In genomic region chr2:163640542-163641195, GRCh38 we compare ENCODE assay signal across 29 cellular contexts.
"Had no signal": no experiment of that assay in that cellular context is flagged by ENCODE, and none has a peak within 500 bp of the region (broad histone marks: within the 10 kb centered on the region; RNA-seq: fewer than 3 reads in every experiment).

No MANE protein-coding gene starts in this region.

- H3K9ac ChIP-seq: parathyroid adenoma had no signal

- H3K4me3 ChIP-seq: colonic mucosa, dorsolateral prefrontal cortex, esophagus muscularis mucosa, gastrocnemius medialis, left lung, sigmoid colon, smooth muscle cell, stomach, suprapubic skin, tibial nerve had no signal

- FAIRE-seq: astrocyte, keratinocyte, urothelium cell line had no signal

- ATAC-seq: activated T-cell treated with anti-CD3 and anti-CD28 coated beads, Interleukin-2, amount 50 U/mL, for 4 hours; effector memory CD8-positive, alpha-beta T cell; gastrocnemius medialis; left lung; natural killer cell treated with Interleukin-12 subunit alpha and Interleukin-12 subunit beta and Interleukin-15 and Interleukin-18, amount 100 ng/mL, for 72 hours; stimulated activated memory B cell treated with anti-CD40 and anti-IgM and Interleukin-4, amounts not matched to agents 10 μg/mL and 1 μg/mL and 100 μg/mL, for 72 hours; T-cell had no signal

- H3K27ac ChIP-seq: colonic mucosa, dorsolateral prefrontal cortex, esophagus muscularis mucosa, gastrocnemius medialis, left lung, parathyroid adenoma, sigmoid colon, stomach, suprapubic skin, tibial nerve, WERI-Rb-1 had no signal

- H3K36me3 ChIP-seq: colonic mucosa, esophagus muscularis mucosa, gastrocnemius medialis, left lung, sigmoid colon, stomach, suprapubic skin, tibial nerve, WERI-Rb-1 had no signal

- H3K9me3 ChIP-seq: colonic mucosa, esophagus muscularis mucosa, gastrocnemius medialis, left lung, sigmoid colon, stomach, suprapubic skin, tibial nerve had no signal

- H3K4me2 ChIP-seq: smooth muscle cell had no signal

- H2AFZ ChIP-seq: parathyroid adenoma had no signal

- H3K4me1 ChIP-seq: colonic mucosa, gastrocnemius medialis, left lung, parathyroid adenoma, sigmoid colon, stomach, suprapubic skin had no signal

- DNase-seq: activated CD4-positive, alpha-beta T cell treated with anti-CD3 and anti-CD28 coated beads, Interleukin-2, amount 50 U/mL, for 1 hour; activated CD4-positive, CD25-positive, alpha-beta regulatory T cell treated with anti-CD3 and anti-CD28 coated beads, Interleukin-2, amount 50 U/mL, for 72 hours; activated CD8-positive, alpha-beta memory T cell treated with anti-CD3 and anti-CD28 coated beads for 24 hours; activated CD8-positive, alpha-beta memory T cell treated with anti-CD3 and anti-CD28 coated beads, Interleukin-2, amount 50 U/mL, for 4 hours; activated naive CD4-positive, alpha-beta T cell; activated naive CD8-positive, alpha-beta T cell treated with anti-CD3 and anti-CD28 coated beads for 36 hours; activated T-cell treated with anti-CD3 and anti-CD28 coated beads, Interleukin-2, amount 50 U/mL, for 4 hours; colonic mucosa; dorsolateral prefrontal cortex; effector memory CD8-positive, alpha-beta T cell; gastrocnemius medialis; head of caudate nucleus; left lung; mammary epithelial cell; sigmoid colon; stimulated activated CD4-positive, alpha-beta T cell treated with anti-CD3 and anti-CD28 coated beads, Interleukin-15, amount 100 ng/mL, for 24 hours; stomach; T-cell; WERI-Rb-1 had no signal

- H3K27me3 ChIP-seq: colonic mucosa, dorsolateral prefrontal cortex, esophagus muscularis mucosa, gastrocnemius medialis, left lung, sigmoid colon, stomach, suprapubic skin, tibial nerve had no signal

- H3K79me2 ChIP-seq: parathyroid adenoma had no signal
